In genomic region chr10:26970667-26971066, GRCh38 we compare ENCODE assay signal across 31 cellular contexts.
DNase-seq lines count a peak whose midpoint lies in the region; ATAC-seq and TF ChIP-seq lines count a peak whose summit lies in the region.
"Had no signal": no experiment of that assay in that cellular context is flagged by ENCODE, and none has a peak within 500 bp of the region (broad histone marks: within the 10 kb centered on the region; RNA-seq: fewer than 3 reads in every experiment).

No MANE protein-coding gene starts in this region.

- TF ChIP-seq CTCF in brain microvascular endothelial cell (IDR thresholded peaks at IDR 0.05; ENCODE audit: low read depth, low read length, missing control alignments), result no peak

- no peaks in the 10 kb centered on the region for H3K9me3 ChIP-seq in Karpas-422 (ENCODE audit: low read length)
- H3K9me3 ChIP-seq: colonic mucosa, lower lobe of right lung, ovary, upper lobe of right lung had no signal

- no peaks in the 10 kb centered on the region for H3K9me3 Mint-ChIP-seq in stimulated activated naive CD8-positive, alpha-beta T cell treated with anti-CD3 and anti-CD28 coated beads, Interleukin-15, Interleukin-2, amounts not matched to agents 100 ng/mL and 50 ng/mL, for 24 hours
- peaks cover 0 to 3% of the 10 kb centered on the region in 2 donors for H3K9me3 Mint-ChIP-seq in stimulated activated naive B cell treated with anti-CD40 and anti-IgM and Interleukin-4, amounts not matched to agents 10 μg/mL and 1 μg/mL and 100 μg/mL, for 72 hours

- H4K20me1 ChIP-seq in Karpas-422 (ENCODE audit: insufficient read depth, low read depth, low read length), result no peaks in the 10 kb centered on the region

- H3K27me3 ChIP-seq in Karpas-422 (ENCODE audit: low read length) (no peaks in the 10 kb centered on the region), brain microvascular endothelial cell (replicated peaks) (no peaks in the 10 kb centered on the region)
- H3K27me3 ChIP-seq: colonic mucosa, ovary, upper lobe of right lung had no signal

- no peaks in the 10 kb centered on the region for H3K27me3 Mint-ChIP-seq in stimulated activated naive CD8-positive, alpha-beta T cell treated with anti-CD3 and anti-CD28 coated beads, Interleukin-15, Interleukin-2, amounts not matched to agents 100 ng/mL and 50 ng/mL, for 24 hours
- H3K27me3 Mint-ChIP-seq in stimulated activated naive B cell treated with anti-CD40 and anti-IgM and Interleukin-4, amounts not matched to agents 10 μg/mL and 1 μg/mL and 100 μg/mL, for 72 hours, result no peaks in the 10 kb centered on the region
- H3K27me3 Mint-ChIP-seq: CD4-positive, alpha-beta memory T cell had no signal

- H3K36me3 Mint-ChIP-seq in stimulated activated naive CD8-positive, alpha-beta T cell treated with anti-CD3 and anti-CD28 coated beads, Interleukin-15, Interleukin-2, amounts not matched to agents 100 ng/mL and 50 ng/mL, for 24 hours (ENCODE audit: low read depth), result peaks cover 14% of the 10 kb centered on the region
- peaks cover 14 to 27% of the 10 kb centered on the region in 2 donors for H3K36me3 Mint-ChIP-seq in stimulated activated naive B cell treated with anti-CD40 and anti-IgM and Interleukin-4, amounts not matched to agents 10 μg/mL and 1 μg/mL and 100 μg/mL, for 72 hours

- no peak overlapping the region for H3K9ac ChIP-seq in Karpas-422 (ENCODE audit: low read length)

- H3K4me2 ChIP-seq in Karpas-422 (ENCODE audit: low read depth, low read length, poor library complexity, severe bottlenecking), result no peak overlapping the region

- intact Hi-C loops in sciatic nerve (cut with DNase I), result no loop called here

- H3K4me1 Mint-ChIP-seq in stimulated activated naive CD8-positive, alpha-beta T cell treated with anti-CD3 and anti-CD28 coated beads, Interleukin-15, Interleukin-2, amounts not matched to agents 100 ng/mL and 50 ng/mL, for 24 hours (ENCODE audit: low read depth), result peaks cover 24% of the 10 kb centered on the region
- peaks cover 7% of the 10 kb centered on the region in 2 donors for H3K4me1 Mint-ChIP-seq in stimulated activated naive B cell treated with anti-CD40 and anti-IgM and Interleukin-4, amounts not matched to agents 10 μg/mL and 1 μg/mL and 100 μg/mL, for 72 hours

- no peak for DNase-seq in stimulated activated naive CD8-positive, alpha-beta T cell treated with anti-CD3 and anti-CD28 coated beads, Interleukin-15, Interleukin-2, amounts not matched to agents 100 U/mL and 50 U/mL, for 24 hours
- DNase-seq in Karpas-422 (no peak), sciatic nerve (ENCODE audit: low spot score) (no peak), brain microvascular endothelial cell (no peak), DMS 273 treated with DMSO at 0.1 percent for 48 hours (lab: John Stamatoyannopoulos, UW) (no peak)
- DNase-seq in stimulated activated naive B cell treated with anti-CD40 and anti-IgM and Interleukin-4, amounts not matched to agents 10 μg/mL and 1 μg/mL and 100 μg/mL, for 72 hours, result no peak
- DNase-seq: anterior cingulate cortex; CD4-positive, alpha-beta memory T cell; colonic mucosa; effector CD8-positive, alpha-beta T cell; EL; glutamatergic neuron; HCEC 1CT; lower lobe of right lung; NCI-H1105; NCI-H1930; NCI-H526 treated with DMSO at 0.1 percent for 48 hours; nephron progenitor cell; ovary; SIG-M5; small intestine; stimulated activated CD4-positive, alpha-beta T cell treated with anti-CD3 and anti-CD28 coated beads, Interleukin-1b, Interleukin-23, amount 100 ng/mL, for 48 hours; stimulated activated CD8-positive, alpha-beta memory T cell treated with anti-CD3 and anti-CD28 coated beads, Interleukin-4, amount 100 ng/mL, for 48 hours; SW 1271; T-helper 9 cell; upper lobe of right lung had no signal

- peak overlapping the region; percentile 74 for H2AFZ ChIP-seq in Karpas-422 (ENCODE audit: low read length)

- H3K4me1 ChIP-seq in Karpas-422 (ENCODE audit: low read length), result peaks cover 8% of the 10 kb centered on the region
- H3K4me1 ChIP-seq: colonic mucosa, lower lobe of right lung, upper lobe of right lung had no signal

- in situ Hi-C loops in brain microvascular endothelial cell (cut with HindIII; ENCODE audit: low pct_ligation_motif_present, low sequenced_read_pairs), result no loop called here

- H3K27ac ChIP-seq in Karpas-422 (ENCODE audit: low read length) (peak overlapping the region; percentile 11; the same call in 1 of the 2 replicates), brain microvascular endothelial cell (no peak overlapping the region)
- H3K27ac ChIP-seq: colonic mucosa, epithelial cell of prostate, lower lobe of right lung, ovary, upper lobe of right lung had no signal

- ATAC-seq in stimulated activated naive CD8-positive, alpha-beta T cell treated with anti-CD3 and anti-CD28 coated beads, Interleukin-15, Interleukin-2, amounts not matched to agents 100 U/mL and 50 U/mL, for 24 hours, result no peak
- ATAC-seq in GM21423 (IDR thresholded peaks at IDR 0.05; ENCODE audit: unreplicated experiment) (peak; percentile 40), sciatic nerve (no peak)
- peak; percentile 67 to 79 for ATAC-seq in stimulated activated naive B cell treated with anti-CD40 and anti-IgM and Interleukin-4, amounts not matched to agents 10 μg/mL and 1 μg/mL and 100 μg/mL, for 72 hours (replicated peaks)
- ATAC-seq: HepG2, lower lobe of right lung, Panc1, upper lobe of right lung had no signal

- no peak overlapping the region for H3K4me3 Mint-ChIP-seq in stimulated activated naive CD8-positive, alpha-beta T cell treated with anti-CD3 and anti-CD28 coated beads, Interleukin-15, Interleukin-2, amounts not matched to agents 100 ng/mL and 50 ng/mL, for 24 hours
- H3K4me3 Mint-ChIP-seq in stimulated activated naive B cell treated with anti-CD40 and anti-IgM and Interleukin-4, amounts not matched to agents 10 μg/mL and 1 μg/mL and 100 μg/mL, for 72 hours, result no peak overlapping the region
- H3K4me3 Mint-ChIP-seq: CD4-positive, alpha-beta memory T cell; nephron progenitor cell had no signal

- H3K4me3 ChIP-seq in Karpas-422 (ENCODE audit: low read length), result no peak overlapping the region
- H3K4me3 ChIP-seq in brain microvascular endothelial cell (ENCODE audit: low read depth, low read length), result no peak overlapping the region
- H3K4me3 ChIP-seq: colonic mucosa, lower lobe of right lung, ovary, upper lobe of right lung had no signal

- H3K36me3 ChIP-seq in Karpas-422 (ENCODE audit: insufficient read depth, low read length), result no peaks in the 10 kb centered on the region
- no peaks in the 10 kb centered on the region for H3K36me3 ChIP-seq in brain microvascular endothelial cell (replicated peaks)
- H3K36me3 ChIP-seq: colonic mucosa, lower lobe of right lung, ovary, upper lobe of right lung had no signal

- H3K27ac Mint-ChIP-seq in stimulated activated naive CD8-positive, alpha-beta T cell treated with anti-CD3 and anti-CD28 coated beads, Interleukin-15, Interleukin-2, amounts not matched to agents 100 ng/mL and 50 ng/mL, for 24 hours, result peak overlapping the region; percentile 24
- H3K27ac Mint-ChIP-seq in stimulated activated naive B cell treated with anti-CD40 and anti-IgM and Interleukin-4, amounts not matched to agents 10 μg/mL and 1 μg/mL and 100 μg/mL, for 72 hours, result no peak overlapping the region
- H3K27ac Mint-ChIP-seq: CD4-positive, alpha-beta memory T cell; nephron progenitor cell had no signal

- H3K79me2 ChIP-seq in Karpas-422 (ENCODE audit: low read length), result no peaks in the 10 kb centered on the region

- no peaks in the 10 kb centered on the region for H3K9me2 ChIP-seq in Karpas-422 (replicated peaks; ENCODE audit: insufficient read depth, low read length)

Comparison
In these comparisons a context has a peak if more than half of its experiments do, and no peak if none do; other contexts are left out.
1. ATAC-seq: peak in GM21423 (single experiment) and stimulated activated naive B cell treated with anti-CD40 and anti-IgM and Interleukin-4, amounts not matched to agents 10 μg/mL and 1 μg/mL and 100 μg/mL, for 72 hours (2 of 2); none in stimulated activated naive CD8-positive, alpha-beta T cell treated with anti-CD3 and anti-CD28 coated beads, Interleukin-15, Interleukin-2, amounts not matched to agents 100 U/mL and 50 U/mL, for 24 hours (single experiment) and sciatic nerve (single experiment).